ENCODE assay signal across 15 cellular contexts in the genomic region with DNA sequence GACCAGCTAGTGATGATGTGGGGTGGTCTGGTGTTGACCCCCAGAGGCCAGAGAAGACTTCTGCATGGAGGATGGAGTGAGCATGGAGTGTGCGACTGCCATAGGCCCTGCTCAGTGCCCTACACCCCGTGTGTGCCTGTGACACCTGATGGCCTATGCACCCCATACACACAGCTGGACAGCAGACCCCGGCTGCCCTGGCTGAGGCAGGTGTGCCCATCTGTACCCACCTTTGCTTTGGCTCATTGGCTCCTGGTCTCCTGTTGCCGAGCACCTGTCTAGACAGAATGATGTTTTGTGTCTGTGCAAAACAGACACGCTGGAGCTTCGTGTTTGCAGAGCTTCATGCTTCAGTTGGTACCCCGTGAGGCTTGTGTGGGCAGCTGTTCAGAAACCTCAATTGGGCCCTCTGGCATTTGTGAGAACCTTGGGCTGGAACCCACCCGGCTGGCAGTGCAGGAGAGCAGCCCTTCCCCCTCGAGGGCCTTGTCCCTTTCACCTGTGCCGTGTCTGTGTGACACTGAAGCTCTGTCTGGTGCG. TPM values are rescaled to one million over a fixed set of nuclear protein-coding genes. Genes with fewer than 3 reads are reported as not detected.
DNase-seq lines count a peak whose midpoint lies in the region; ATAC-seq, FAIRE-seq and TF ChIP-seq lines count a peak whose summit lies in the region.
"Had no signal": no experiment of that assay in that cellular context is flagged by ENCODE, and none has a peak within 500 bp of the region (broad histone marks: within the 10 kb centered on the region; RNA-seq: fewer than 3 reads in every experiment).

No MANE protein-coding gene starts in this region.

- no peak overlapping the region for H3K4me3 ChIP-seq in BLaER1 treated with 17β-estradiol and CSF1 and Interleukin-3, amounts not matched to agents 10 nM and 100 nM
- no peak overlapping the region for H3K4me3 ChIP-seq in Karpas-422 (ENCODE audit: low read length)
- no peak overlapping the region for H3K4me3 ChIP-seq in kidney (ENCODE audit: low read length in 2 of 2)
- H3K4me3 ChIP-seq: GM23248 had no signal

- intact Hi-C loops in kidney (cut with DNase I): no loop called here

- peak overlapping the region; percentile 15 to 100 (median 80); a peak in 21 of 22 replicates for H3K4me2 ChIP-seq in BLaER1 treated with 17β-estradiol and CSF1 and Interleukin-3, amounts not matched to agents 10 nM and 100 nM
- peak overlapping the region; percentile 14 for H3K4me2 ChIP-seq in Karpas-422 (ENCODE audit: low read depth, low read length, poor library complexity, severe bottlenecking)

- H3K9me3 ChIP-seq in BLaER1 treated with 17β-estradiol and CSF1 and Interleukin-3, amounts not matched to agents 10 nM and 100 nM (replicated peaks in 1 of 11): no peaks in the 10 kb centered on the region
- H3K9me3 ChIP-seq in Karpas-422 (ENCODE audit: low read length): no peaks in the 10 kb centered on the region
- H3K9me3 ChIP-seq in kidney (ENCODE audit: control insufficient read depth in 1 of 2, low read length in 2 of 2): no peaks in the 10 kb centered on the region

- no peaks in the 10 kb centered on the region for H3K9me2 ChIP-seq in Karpas-422 (replicated peaks; ENCODE audit: insufficient read depth, low read length)

- H3K79me2 ChIP-seq in Karpas-422 (ENCODE audit: low read length): peaks cover 47% of the 10 kb centered on the region

- peaks cover 19 to 38% (median 34%) of the 10 kb centered on the region in 11 experiments for H3K36me3 ChIP-seq in BLaER1 treated with 17β-estradiol and CSF1 and Interleukin-3, amounts not matched to agents 10 nM and 100 nM
- H3K36me3 ChIP-seq in Karpas-422 (ENCODE audit: insufficient read depth, low read length) (no peaks in the 10 kb centered on the region), kidney (ENCODE audit: control insufficient read depth in 1 of 2, insufficient read depth in 2 of 2, low read length in 2 of 2) (no peaks in the 10 kb centered on the region)

- no peak for TF ChIP-seq CTCF in kidney (IDR thresholded peaks at IDR 0.05; ENCODE audit: borderline replicate concordance, extremely low read depth, insufficient read depth)

- H3K27me3 Mint-ChIP-seq in activated CD4-positive, alpha-beta T cell treated with anti-CD3 and anti-CD28 coated beads, Interleukin-2, amount 10 ng/mL, durations not matched to agents 7 days and 5 days: no peaks in the 10 kb centered on the region

- no peak overlapping the region for H3K4me3 Mint-ChIP-seq in activated CD4-positive, alpha-beta T cell treated with anti-CD3 and anti-CD28 coated beads, Interleukin-2, amount 10 ng/mL, durations not matched to agents 7 days and 5 days
- H3K4me3 Mint-ChIP-seq: activated T-cell treated with anti-CD3 and anti-CD28 coated beads, Interleukin-2, amount 50 U/mL, for 4 hours had no signal

- H3K27me3 ChIP-seq in BLaER1 treated with 17β-estradiol and CSF1 and Interleukin-3, amounts not matched to agents 10 nM and 100 nM: no peaks in the 10 kb centered on the region
- no peaks in the 10 kb centered on the region for H3K27me3 ChIP-seq in Karpas-422 (ENCODE audit: low read length)

- CTCF ChIA-PET in activated CD4-positive, alpha-beta T cell treated with anti-CD3 and anti-CD28 coated beads, Interleukin-2, amount 10 ng/mL, durations not matched to agents 7 days and 5 days (lab: Charles Lee): interaction anchor here (0.7 to 1.4 kb wide), 3 partner anchors 29 to 248 kb away, joined by 3 read pairs; no protein-coding TSS in a partner anchor

- ATAC-seq in GM19467 (IDR thresholded peaks at IDR 0.05; ENCODE audit: unreplicated experiment): no peak
- ATAC-seq: activated T-cell treated with anti-CD3 and anti-CD28 coated beads, Interleukin-2, amount 50 U/mL, for 4 hours; Right ventricle myocardium inferior had no signal

- peak overlapping the region in 6 of 11 experiments; percentile 1 to 56 (median 20); a peak in 3 of 22 replicates for H3K9ac ChIP-seq in BLaER1 treated with 17β-estradiol and CSF1 and Interleukin-3, amounts not matched to agents 10 nM and 100 nM
- H3K9ac ChIP-seq in Karpas-422 (ENCODE audit: low read length) (no peak overlapping the region), kidney (ENCODE audit: low read length in 2 of 2) (no peak overlapping the region)
- H3K9ac ChIP-seq: GM23248 had no signal

- H3K9me3 Mint-ChIP-seq in activated CD4-positive, alpha-beta T cell treated with anti-CD3 and anti-CD28 coated beads, Interleukin-2, amount 10 ng/mL, durations not matched to agents 7 days and 5 days: no peaks in the 10 kb centered on the region
- H3K9me3 Mint-ChIP-seq: activated T-cell treated with anti-CD3 and anti-CD28 coated beads, Interleukin-2, amount 50 U/mL, for 4 hours had no signal

- peak overlapping the region in 7 of 11 experiments; percentile 17 to 54 (median 35); a peak in 10 of 22 replicates for H3K27ac ChIP-seq in BLaER1 treated with 17β-estradiol and CSF1 and Interleukin-3, amounts not matched to agents 10 nM and 100 nM
- H3K27ac ChIP-seq in Karpas-422 (ENCODE audit: low read length): peak overlapping the region; percentile 82
- no peak overlapping the region for H3K27ac ChIP-seq in kidney (ENCODE audit: low read depth in 2 of 2, low read length in 2 of 2)
- H3K27ac ChIP-seq: GM23248, VCaP had no signal

- peaks cover 54 to 99% (median 77%) of the 10 kb centered on the region in 11 experiments; a peak in 21 of 22 replicates for H4K20me1 ChIP-seq in BLaER1 treated with 17β-estradiol and CSF1 and Interleukin-3, amounts not matched to agents 10 nM and 100 nM
- H4K20me1 ChIP-seq in Karpas-422 (ENCODE audit: insufficient read depth, low read depth, low read length): no peaks in the 10 kb centered on the region

- peaks cover 7% of the 10 kb centered on the region for H3K4me1 Mint-ChIP-seq in activated CD4-positive, alpha-beta T cell treated with anti-CD3 and anti-CD28 coated beads, Interleukin-2, amount 10 ng/mL, durations not matched to agents 7 days and 5 days

- FAIRE-seq in kidney (lab: Jason Lieb, UNC): no peak

- H3K27ac Mint-ChIP-seq in activated CD4-positive, alpha-beta T cell treated with anti-CD3 and anti-CD28 coated beads, Interleukin-2, amount 10 ng/mL, durations not matched to agents 7 days and 5 days: no peak overlapping the region

- DNase-seq in Karpas-422 (peak; percentile 82), NCI-H774 (lab: John Stamatoyannopoulos, UW) (peak; percentile 82), kidney (peak; percentile 49), A172 (ENCODE audit: low spot score) (no peak)
- no peak for DNase-seq in activated CD4-positive, alpha-beta T cell treated with anti-CD3 and anti-CD28 coated beads for 4 hours
- no peak for DNase-seq in activated CD4-positive, alpha-beta T cell treated with anti-CD3 and anti-CD28 coated beads, Interleukin-2, amount 10 ng/mL, durations not matched to agents 7 days and 5 days
- DNase-seq: activated T-cell treated with anti-CD3 and anti-CD28 coated beads, Interleukin-2, amount 50 U/mL, for 4 hours; anterior cingulate cortex; GM23248; NCI-H1436 treated with DMSO at 0.1 percent for 48 hours; occipital lobe had no signal

- H3K4me1 ChIP-seq in BLaER1 treated with 17β-estradiol and CSF1 and Interleukin-3, amounts not matched to agents 10 nM and 100 nM: peaks cover 13 to 88% (median 75%) of the 10 kb centered on the region in 10 experiments; a peak in 19 of 20 replicates
- H3K4me1 ChIP-seq in Karpas-422 (ENCODE audit: low read length) (peaks cover 52% of the 10 kb centered on the region), kidney (ENCODE audit: control insufficient read depth in 1 of 2, insufficient read depth in 1 of 2, low read depth in 1 of 2, low read length in 2 of 2) (peaks cover 25 to 35% of the 10 kb centered on the region in 2 donors)

- peaks cover 6% of the 10 kb centered on the region for H3K36me3 Mint-ChIP-seq in activated CD4-positive, alpha-beta T cell treated with anti-CD3 and anti-CD28 coated beads, Interleukin-2, amount 10 ng/mL, durations not matched to agents 7 days and 5 days (ENCODE audit: low read depth)

- H2AFZ ChIP-seq in Karpas-422 (ENCODE audit: low read length): no peak overlapping the region
- H2AFZ ChIP-seq: GM23248 had no signal

- POLR2A ChIA-PET in activated CD4-positive, alpha-beta T cell treated with anti-CD3 and anti-CD28 coated beads, Interleukin-2, amount 10 ng/mL, durations not matched to agents 7 days and 5 days (lab: Charles Lee): no interaction called here

RNA-seq across cellular contexts. Expression of a gene that starts 27.5 kb away (rescaled TPM):
- total RNA-seq in Karpas-422 (2014; rRNA removed; shearing (Covaris generic); ENCODE audit: low replicate concordance): 29.7 and 40.5 TPM in 2 replicates
- total RNA-seq in kidney: 97.7 TPM
- 45.0 TPM for polyA plus RNA-seq in kidney (ENCODE audit: insufficient read depth, low read depth, low replicate concordance)
- 10 to 100 TPM; 45.6 to 48.1 TPM for total RNA-seq in activated CD4-positive, alpha-beta T cell treated with anti-CD3 and anti-CD28 coated beads, Interleukin-2, amount 10 ng/mL, durations not matched to agents 7 days and 5 days
- 12.1 and 28.1 TPM in 2 replicates for total RNA-seq in A172 (2014; rRNA removed; shearing (Covaris generic))

Comparison
In these comparisons a context has a peak if more than half of its experiments do, and no peak if none do; other contexts are left out.
1. H3K27ac ChIP-seq: peak in BLaER1 treated with 17β-estradiol and CSF1 and Interleukin-3, amounts not matched to agents 10 nM and 100 nM (7 of 11) and Karpas-422 (single experiment); none in kidney (0 of 2).
2. H3K9ac ChIP-seq: peak in BLaER1 treated with 17β-estradiol and CSF1 and Interleukin-3, amounts not matched to agents 10 nM and 100 nM (6 of 11); none in Karpas-422 (single experiment) and kidney (0 of 2).
3. DNase-seq: peak in Karpas-422 (single experiment), NCI-H774 (single experiment) and kidney (single experiment); none in activated CD4-positive, alpha-beta T cell treated with anti-CD3 and anti-CD28 coated beads for 4 hours (0 of 2), activated CD4-positive, alpha-beta T cell treated with anti-CD3 and anti-CD28 coated beads, Interleukin-2, amount 10 ng/mL, durations not matched to agents 7 days and 5 days (single experiment) and A172 (single experiment).